In the genomic region with DNA sequence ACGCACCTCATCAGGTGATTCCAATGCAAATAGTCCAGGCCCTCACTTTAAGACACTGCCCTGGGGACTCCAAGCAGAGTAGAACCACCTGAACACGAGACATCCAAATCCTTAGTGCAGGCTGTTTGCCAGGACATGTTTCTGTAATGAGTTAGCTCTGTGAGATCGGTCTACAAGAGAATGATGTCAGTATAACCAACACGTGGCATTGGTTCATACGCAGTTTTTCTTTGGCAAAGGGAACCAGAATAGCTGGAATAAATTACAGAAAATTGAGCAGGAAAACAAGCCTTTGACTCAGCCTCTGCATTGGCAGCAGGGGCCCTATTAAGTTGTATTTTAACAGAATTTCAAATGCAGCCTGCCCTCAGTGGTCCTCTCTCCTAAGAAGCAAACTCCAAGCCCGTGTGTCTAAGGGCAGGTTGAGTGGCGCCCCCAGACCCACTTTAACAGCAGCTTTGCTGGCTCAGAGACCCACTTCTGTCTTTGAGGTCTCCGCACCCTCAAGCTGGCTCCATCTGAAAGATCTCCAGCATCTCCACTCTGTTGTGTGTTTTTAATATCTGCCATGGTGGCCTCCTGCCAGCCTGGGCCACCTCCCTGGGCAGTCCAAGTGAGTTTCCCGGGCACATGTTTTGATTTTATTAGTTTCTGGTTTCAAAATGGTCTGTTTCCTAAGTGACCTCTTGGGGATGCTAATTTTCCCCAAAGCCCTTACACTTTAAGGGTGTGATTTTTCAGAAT, we compare ENCODE assay signal across 1 cellular context.
TF ChIP-seq lines count a peak whose summit lies in the region.

No MANE protein-coding gene starts in this region.

TF ChIP-seq in GM23338, 12 proteins besides CTCF, POLR2A, EP300 and RAD21 (continued from another document):
- no peak for TF ChIP-seq EZH2phosphoT487 (IDR thresholded peaks at IDR 0.05; ENCODE audit: unreplicated experiment)
- no peak for TF ChIP-seq NANOG (IDR thresholded peaks at IDR 0.05; ENCODE audit: borderline replicate concordance)
- TF ChIP-seq JUNB (IDR thresholded peaks at IDR 0.05; ENCODE audit: unreplicated experiment): no peak
- TF ChIP-seq ZNF114 (CRISPR knock-in tag; IDR thresholded peaks at IDR 0.05): no peak
- TF ChIP-seq, protein P1, sequence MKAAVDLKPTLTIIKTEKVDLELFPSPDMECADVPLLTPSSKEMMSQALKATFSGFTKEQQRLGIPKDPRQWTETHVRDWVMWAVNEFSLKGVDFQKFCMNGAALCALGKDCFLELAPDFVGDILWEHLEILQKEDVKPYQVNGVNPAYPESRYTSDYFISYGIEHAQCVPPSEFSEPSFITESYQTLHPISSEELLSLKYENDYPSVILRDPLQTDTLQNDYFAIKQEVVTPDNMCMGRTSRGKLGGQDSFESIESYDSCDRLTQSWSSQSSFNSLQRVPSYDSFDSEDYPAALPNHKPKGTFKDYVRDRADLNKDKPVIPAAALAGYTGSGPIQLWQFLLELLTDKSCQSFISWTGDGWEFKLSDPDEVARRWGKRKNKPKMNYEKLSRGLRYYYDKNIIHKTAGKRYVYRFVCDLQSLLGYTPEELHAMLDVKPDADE (IDR thresholded peaks at IDR 0.05): no peak
- no peak for TF ChIP-seq POLR2AphosphoS5 (IDR thresholded peaks at IDR 0.05; ENCODE audit: low read depth)
- TF ChIP-seq EZH2 (IDR thresholded peaks at IDR 0.05; ENCODE audit: low read depth, unreplicated experiment): no peak
- no peak for TF ChIP-seq ZNF331 (CRISPR knock-in tag; IDR thresholded peaks at IDR 0.05; ENCODE audit: low read depth)
- TF ChIP-seq, protein P2, sequence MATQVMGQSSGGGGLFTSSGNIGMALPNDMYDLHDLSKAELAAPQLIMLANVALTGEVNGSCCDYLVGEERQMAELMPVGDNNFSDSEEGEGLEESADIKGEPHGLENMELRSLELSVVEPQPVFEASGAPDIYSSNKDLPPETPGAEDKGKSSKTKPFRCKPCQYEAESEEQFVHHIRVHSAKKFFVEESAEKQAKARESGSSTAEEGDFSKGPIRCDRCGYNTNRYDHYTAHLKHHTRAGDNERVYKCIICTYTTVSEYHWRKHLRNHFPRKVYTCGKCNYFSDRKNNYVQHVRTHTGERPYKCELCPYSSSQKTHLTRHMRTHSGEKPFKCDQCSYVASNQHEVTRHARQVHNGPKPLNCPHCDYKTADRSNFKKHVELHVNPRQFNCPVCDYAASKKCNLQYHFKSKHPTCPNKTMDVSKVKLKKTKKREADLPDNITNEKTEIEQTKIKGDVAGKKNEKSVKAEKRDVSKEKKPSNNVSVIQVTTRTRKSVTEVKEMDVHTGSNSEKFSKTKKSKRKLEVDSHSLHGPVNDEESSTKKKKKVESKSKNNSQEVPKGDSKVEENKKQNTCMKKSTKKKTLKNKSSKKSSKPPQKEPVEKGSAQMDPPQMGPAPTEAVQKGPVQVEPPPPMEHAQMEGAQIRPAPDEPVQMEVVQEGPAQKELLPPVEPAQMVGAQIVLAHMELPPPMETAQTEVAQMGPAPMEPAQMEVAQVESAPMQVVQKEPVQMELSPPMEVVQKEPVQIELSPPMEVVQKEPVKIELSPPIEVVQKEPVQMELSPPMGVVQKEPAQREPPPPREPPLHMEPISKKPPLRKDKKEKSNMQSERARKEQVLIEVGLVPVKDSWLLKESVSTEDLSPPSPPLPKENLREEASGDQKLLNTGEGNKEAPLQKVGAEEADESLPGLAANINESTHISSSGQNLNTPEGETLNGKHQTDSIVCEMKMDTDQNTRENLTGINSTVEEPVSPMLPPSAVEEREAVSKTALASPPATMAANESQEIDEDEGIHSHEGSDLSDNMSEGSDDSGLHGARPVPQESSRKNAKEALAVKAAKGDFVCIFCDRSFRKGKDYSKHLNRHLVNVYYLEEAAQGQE (IDR thresholded peaks at IDR 0.05; ENCODE audit: unreplicated experiment): no peak
- TF ChIP-seq CREB1 (CRISPR knock-in tag; IDR thresholded peaks at IDR 0.05; ENCODE audit: low read depth): no peak
- no peak for TF ChIP-seq STAT1 (IDR thresholded peaks at IDR 0.05; ENCODE audit: unreplicated experiment)
